8 cellular contexts compared by ENCODE assay signal in genomic region chr15:77421370-77421700, GRCh38. TPM values are rescaled to one million over a fixed set of nuclear protein-coding genes. Genes with fewer than 3 reads are reported as not detected.
DNase-seq lines count a peak whose midpoint lies in the region; ATAC-seq, FAIRE-seq and TF ChIP-seq lines count a peak whose summit lies in the region.

No MANE protein-coding gene starts in this region.

- H3K27ac ChIP-seq in CD4-positive, alpha-beta memory T cell (ENCODE audit: low read depth, low read length), result peak overlapping the region; percentile 84
- H3K27ac ChIP-seq in Karpas-422 (ENCODE audit: low read length), result no peak overlapping the region; the same call in 1 of the 2 replicates

- H3K79me2 ChIP-seq in Karpas-422 (ENCODE audit: low read length), result peaks cover 13% of the 10 kb centered on the region

- peak overlapping the region; percentile 81 for H3K9ac ChIP-seq in Karpas-422 (ENCODE audit: low read length)

- H3K27ac Mint-ChIP-seq in CD4-positive, alpha-beta memory T cell, result peak overlapping the region; percentile 95 to 99 (median 98)

- peak overlapping the region; percentile 90; the same call in 1 of the 2 replicates for H2AFZ ChIP-seq in Karpas-422 (ENCODE audit: low read length)

- no peak for FAIRE-seq in GM12892 (lab: Jason Lieb, UNC)

- peaks cover 0 to 3% of the 10 kb centered on the region in 2 donors for H3K27me3 Mint-ChIP-seq in CD4-positive, alpha-beta memory T cell

- H3K27me3 ChIP-seq in CD4-positive, alpha-beta memory T cell (ENCODE audit: insufficient read depth, low read length), result no peaks in the 10 kb centered on the region
- H3K27me3 ChIP-seq in Karpas-422 (ENCODE audit: low read length) (no peaks in the 10 kb centered on the region), mononuclear cell (ENCODE audit: insufficient read depth, low read length) (no peaks in the 10 kb centered on the region)

- peaks cover 28% of the 10 kb centered on the region for H4K20me1 ChIP-seq in Karpas-422 (ENCODE audit: insufficient read depth, low read depth, low read length)

- H3K4me3 Mint-ChIP-seq in CD4-positive, alpha-beta memory T cell, result peak overlapping the region; percentile 93 to 100 (median 98)

- no peaks in the 10 kb centered on the region for H3K36me3 ChIP-seq in CD4-positive, alpha-beta memory T cell (ENCODE audit: insufficient read depth, low read length)
- H3K36me3 ChIP-seq in Karpas-422 (ENCODE audit: insufficient read depth, low read length), result no peaks in the 10 kb centered on the region

- H3K36me3 Mint-ChIP-seq in CD4-positive, alpha-beta memory T cell, result peaks cover 0 to 15% of the 10 kb centered on the region in 2 donors

- H3K9me3 ChIP-seq in CD4-positive, alpha-beta memory T cell (ENCODE audit: control insufficient read depth in 1 of 2, low read length in 2 of 2), result no peaks in the 10 kb centered on the region
- H3K9me3 ChIP-seq in Karpas-422 (ENCODE audit: low read length) (no peaks in the 10 kb centered on the region), mononuclear cell (ENCODE audit: low read depth, low read length) (no peaks in the 10 kb centered on the region)

- no peaks in the 10 kb centered on the region for H3K9me2 ChIP-seq in Karpas-422 (replicated peaks; ENCODE audit: insufficient read depth, low read length)

- CTCF ChIA-PET in CD4-positive, alpha-beta memory T cell (lab: Charles Lee; ENCODE audit: partially characterized antibody), result interaction anchor here (1.0 kb wide), 1 partner anchor 10 kb away, joined by 3 read pairs; no protein-coding TSS in a partner anchor

- H3K4me2 ChIP-seq in Karpas-422 (ENCODE audit: low read depth, low read length, poor library complexity, severe bottlenecking), result peak overlapping the region; percentile 94

- peaks cover 30 to 61% (median 45%) of the 10 kb centered on the region in 4 donors for H3K4me1 Mint-ChIP-seq in CD4-positive, alpha-beta memory T cell

- peak in 1 of 5 donors; percentile 11 for DNase-seq in CD4-positive, alpha-beta memory T cell
- DNase-seq in Karpas-422 (peak; percentile 55), GM12892 (ENCODE audit: insufficient read length) (no peak)
- DNase-seq in central memory CD4-positive, alpha-beta T cell, result peak; percentile 10

- H3K4me3 ChIP-seq in CD4-positive, alpha-beta memory T cell (ENCODE audit: low read length in 2 of 2), result peak overlapping the region; percentile 88 to 98
- peak overlapping the region; percentile 80 for H3K4me3 ChIP-seq in Karpas-422 (ENCODE audit: low read length)
- peak overlapping the region; percentile 94 for H3K4me3 ChIP-seq in mononuclear cell (ENCODE audit: low read length)

- H3K4me1 ChIP-seq in CD4-positive, alpha-beta memory T cell (ENCODE audit: insufficient read depth, low read length), result peaks cover 20% of the 10 kb centered on the region
- H3K4me1 ChIP-seq in Karpas-422 (ENCODE audit: low read length), result peaks cover 16% of the 10 kb centered on the region
- H3K4me1 ChIP-seq in mononuclear cell (ENCODE audit: insufficient read depth, low read length), result peaks cover 21% of the 10 kb centered on the region

- no peak for TF ChIP-seq POLR2A in GM12892 (IDR thresholded peaks at IDR 0.05; ENCODE audit: low read depth, low read length)

- H3K9me3 Mint-ChIP-seq in CD4-positive, alpha-beta memory T cell, result no peaks in the 10 kb centered on the region

- ATAC-seq in HG02678 (IDR thresholded peaks at IDR 0.05; ENCODE audit: unreplicated experiment) (no peak), HG02852 (IDR thresholded peaks at IDR 0.05; ENCODE audit: unreplicated experiment) (no peak), GM21825 (IDR thresholded peaks at IDR 0.05; ENCODE audit: unreplicated experiment) (no peak)

- POLR2A ChIA-PET in CD4-positive, alpha-beta memory T cell (lab: Charles Lee; ENCODE audit: partially characterized antibody), result interaction anchor here (0.7 to 2.4 kb wide), 4 partner anchors 9 to 490 kb away, joined by 3 to 11 read pairs (median 9); partner anchors contain the start of genes PSTPIP1 and RCN2

- intact Hi-C loops in CD4-positive, alpha-beta memory T cell (cut with micrococcal nuclease), result loop anchor here (10.0 kb wide), 4 partner anchors 407 to 1967 kb away; partner anchors contain the start of genes ETFA, SCAPER and SIN3A

RNA-seq across cellular contexts. Expression of gene HMG20A, which starts 0.6 kb away (rescaled TPM):
- total RNA-seq in CD4-positive, alpha-beta memory T cell, result 10 to 100 TPM; 43.5 to 49.6 TPM
- polyA plus RNA-seq in CD4-positive, alpha-beta memory T cell, result 10 to 100 TPM; 29.7 to 40.8 TPM
- total RNA-seq in Karpas-422 (2014; rRNA removed; shearing (Covaris generic); ENCODE audit: low replicate concordance), result 21.4 and 26.2 TPM in 2 replicates
- 20.7 TPM for total RNA-seq in mononuclear cell
- polyA plus RNA-seq in GM12892 (2012; ENCODE audit: missing spikeins), result 46.5 TPM

RNA-seq across cellular contexts. Expression of gene PEAK1, which starts 1.4 kb away (rescaled TPM):
- 10 to 100 TPM in 1 of 2 experiments, 1 to 10 TPM in 1; 7.8 to 10.1 TPM for total RNA-seq in CD4-positive, alpha-beta memory T cell
- 1 to 10 TPM in 1 of 2 donors, not detected in 1; 2.2 TPM for polyA plus RNA-seq in CD4-positive, alpha-beta memory T cell
- total RNA-seq in Karpas-422 (2014; rRNA removed; shearing (Covaris generic); ENCODE audit: low replicate concordance), result 1.4 and 2.5 TPM in 2 replicates
- 10.8 TPM for total RNA-seq in mononuclear cell
- 8.4 TPM for polyA plus RNA-seq in GM12892 (2012; ENCODE audit: missing spikeins)
